ENCODE assay signal across 8 cellular contexts in the genomic region with DNA sequence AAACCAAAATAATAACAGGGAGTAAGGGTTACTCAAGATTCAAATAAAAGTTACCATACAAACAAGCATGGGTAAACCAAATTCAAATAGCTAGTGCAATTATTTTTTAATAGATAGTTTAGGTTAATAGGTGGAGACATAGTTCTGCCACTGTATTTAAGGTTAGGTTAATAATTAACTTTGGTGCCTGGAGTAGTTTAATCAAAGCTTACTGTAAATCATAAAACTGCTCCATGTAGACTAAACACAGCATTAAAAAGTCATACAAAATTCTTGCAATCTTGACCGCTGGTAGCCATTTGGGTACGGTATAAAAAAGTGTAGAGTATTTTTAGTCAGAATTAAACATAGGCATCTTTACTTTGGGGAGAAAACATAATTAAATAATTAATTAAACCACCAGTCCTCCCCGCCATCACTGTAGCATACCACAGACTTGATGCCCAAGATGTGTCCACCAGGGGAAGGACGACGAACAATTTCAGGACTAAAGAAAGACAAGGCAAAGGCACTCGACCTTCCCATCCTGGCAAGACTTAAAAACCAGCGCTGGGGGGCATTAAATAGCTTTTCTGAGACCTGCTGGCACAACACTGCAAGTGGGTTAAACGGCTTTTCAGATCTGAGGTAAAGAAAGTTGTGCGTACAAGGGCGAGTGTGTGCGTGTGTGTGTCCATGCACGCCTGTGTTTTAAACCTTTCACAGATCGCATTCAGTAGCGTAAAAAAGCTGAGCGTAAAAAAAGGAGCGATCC. TPM values are rescaled to one million over a fixed set of nuclear protein-coding genes. Genes with fewer than 3 reads are reported as not detected.
DNase-seq lines count a peak whose midpoint lies in the region; ATAC-seq and TF ChIP-seq lines count a peak whose summit lies in the region.

No MANE protein-coding gene starts in this region.

- DNase-seq in ELF-1 (ENCODE audit: low read depth, low spot score) (peak; percentile 67), SJCRH30 (peak; percentile 65 to 76), right cardiac atrium (no peak), prostate gland (ENCODE audit: low spot score) (no peak), T-helper 1 cell (no peak), inferior parietal cortex (ENCODE audit: extremely low spot score) (no peak), DMS114 treated with DMSO at 0.1 percent for 48 hours (lab: John Stamatoyannopoulos, UW; ENCODE audit: unreplicated experiment) (no peak)
- DNase-seq in activated CD4-positive, alpha-beta T cell treated with anti-CD3 and anti-CD28 coated beads, Interleukin-2, amount 50 U/mL, for 4 hours: no peak

- no peak for ATAC-seq in right cardiac atrium

- H3K36me3 ChIP-seq in SJCRH30: peaks cover 20% of the 10 kb centered on the region
- H3K36me3 ChIP-seq in prostate gland: no peaks in the 10 kb centered on the region

- H3K9me3 ChIP-seq in SJCRH30 (replicated peaks) (peaks cover 4% of the 10 kb centered on the region; the same call in 1 of the 2 replicates), right cardiac atrium (ENCODE audit: control insufficient read depth, low read length) (no peaks in the 10 kb centered on the region), prostate gland (no peaks in the 10 kb centered on the region)

- 45% methylated on average over 16 of the region's 16 CpGs for WGBS in right cardiac atrium
- WGBS in prostate gland: 20% methylated on average over 16 of the region's 16 CpGs

- no peak for TF ChIP-seq POLR2A in prostate gland (IDR thresholded peaks at IDR 0.05)

- no peak for TF ChIP-seq CTCF in prostate gland (IDR thresholded peaks at IDR 0.05)

- intact Hi-C loops in right cardiac atrium (cut with DNase I) (loop anchor here in 2 of 4 donors (5.0 to 10.0 kb wide), 2 partner anchors 213 to 376 kb away; no protein-coding TSS in a partner anchor), prostate gland (cut with DNase I) (loop anchor here (5.0 to 10.0 kb wide), 3 partner anchors 53 to 437 kb away; no protein-coding TSS in a partner anchor)

- H3K4me1 ChIP-seq in SJCRH30 (peaks cover 12% of the 10 kb centered on the region), right cardiac atrium (ENCODE audit: control insufficient read depth, insufficient read depth, low read length) (no peaks in the 10 kb centered on the region), prostate gland (replicated peaks) (no peaks in the 10 kb centered on the region)

- H3K27me3 ChIP-seq in SJCRH30 (no peaks in the 10 kb centered on the region), right cardiac atrium (ENCODE audit: control insufficient read depth, insufficient read depth) (no peaks in the 10 kb centered on the region), prostate gland (replicated peaks; ENCODE audit: insufficient read depth) (no peaks in the 10 kb centered on the region)

- H3K4me3 ChIP-seq in SJCRH30 (peak overlapping the region; percentile 86), right cardiac atrium (ENCODE audit: low read length) (peak overlapping the region; percentile 83), prostate gland (peak overlapping the region; percentile 39 to 51)

- H3K27ac ChIP-seq in SJCRH30 (peak overlapping the region; percentile 90), right cardiac atrium (ENCODE audit: low read length) (no peak overlapping the region), prostate gland (peak overlapping the region in 1 of 2 donors; percentile 29)

RNA-seq across cellular contexts. Expression of a gene that starts 2.9 kb away (rescaled TPM):
- total RNA-seq in SJCRH30 (2014; rRNA removed; shearing (Covaris generic)): 53.5 and 63.2 TPM in 2 replicates
- 1 to 10 TPM; 4.0 to 9.4 (median 4.4) TPM for total RNA-seq in right cardiac atrium
- polyA plus RNA-seq in right cardiac atrium: 3.1 TPM
- total RNA-seq in prostate gland: 10 to 100 TPM; 12.8 to 57.1 TPM

Comparison
In these comparisons a context has a peak if more than half of its experiments do, and no peak if none do; other contexts are left out.
1. DNase-seq: peak in ELF-1 (single experiment) and SJCRH30 (2 of 2); none in right cardiac atrium (0 of 3), prostate gland (single experiment), T-helper 1 cell (0 of 5), inferior parietal cortex (single experiment), DMS114 treated with DMSO at 0.1 percent for 48 hours (single experiment) and activated CD4-positive, alpha-beta T cell treated with anti-CD3 and anti-CD28 coated beads, Interleukin-2, amount 50 U/mL, for 4 hours (0 of 2).
2. Peak in every context shown above with its lines, with median percentiles within 50 percentile points of each other: H3K4me3 ChIP-seq.